In the genomic region with DNA sequence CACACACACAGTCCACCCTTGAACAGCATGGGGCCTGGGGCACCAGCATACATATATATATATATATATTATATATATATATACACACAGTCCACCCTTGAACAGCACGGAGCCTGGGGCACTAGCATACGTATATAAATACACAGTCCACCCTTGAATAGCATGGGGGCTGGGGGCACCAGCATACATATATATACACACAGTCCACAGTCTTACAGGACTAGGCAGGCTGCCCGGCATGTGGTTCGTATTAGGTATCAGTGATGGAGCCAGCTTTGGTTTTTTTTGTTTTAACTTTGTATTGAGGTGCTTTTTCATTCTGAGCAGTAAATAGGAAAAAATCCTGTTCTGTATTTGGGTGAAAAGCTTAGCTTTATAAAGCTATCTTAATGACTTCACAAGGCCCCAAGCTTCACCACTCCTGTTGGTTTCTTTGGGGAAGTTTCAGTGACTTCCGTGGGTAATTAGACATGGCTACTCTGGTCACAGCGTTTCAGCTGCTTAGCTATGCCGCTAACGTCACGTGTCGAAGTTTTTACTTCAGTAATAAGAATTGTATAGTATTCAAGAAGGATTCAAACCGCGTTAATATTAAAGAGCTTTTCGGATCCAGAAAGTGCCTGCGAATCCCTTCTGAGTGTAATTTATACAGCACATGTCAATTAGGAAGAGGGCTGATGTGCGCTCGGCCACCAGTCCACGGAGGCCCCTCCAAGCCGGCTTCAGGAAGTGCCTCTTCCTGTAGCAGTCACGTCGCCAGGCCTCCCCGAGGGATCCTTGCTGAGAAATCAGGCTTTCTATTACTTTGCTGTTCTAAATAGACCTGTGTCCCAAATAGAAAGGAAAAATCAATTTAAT, we compare ENCODE assay signal across 10 cellular contexts.
A peak's percentile ranks its signal among the peaks of the same experiment; 100 is the strongest.
DNase-seq lines count a peak whose midpoint lies in the region; ATAC-seq lines count a peak whose summit lies in the region.
"Had no signal": no experiment of that assay in that cellular context is flagged by ENCODE, and none has a peak within 500 bp of the region (broad histone marks: within the 10 kb centered on the region; RNA-seq: fewer than 3 reads in every experiment).

No MANE protein-coding gene starts in this region.

- no peaks in the 10 kb centered on the region for H3K27me3 ChIP-seq in naive thymus-derived CD4-positive, alpha-beta T cell (ENCODE audit: control insufficient read depth in 2 of 2, insufficient read depth in 2 of 2, low read length in 2 of 2)

- H3K4me3 ChIP-seq in naive thymus-derived CD4-positive, alpha-beta T cell (ENCODE audit: low read length) = no peak overlapping the region
- H3K4me3 ChIP-seq: PC-9 had no signal

- H3K4me1 ChIP-seq in naive thymus-derived CD4-positive, alpha-beta T cell (ENCODE audit: control insufficient read depth in 2 of 2, insufficient read depth in 2 of 2, low read length in 2 of 2) = no peaks in the 10 kb centered on the region

- intact Hi-C loops in naive thymus-derived CD4-positive, alpha-beta T cell (cut with micrococcal nuclease) = no loop called here

- H3K27me3 Mint-ChIP-seq in stimulated activated naive CD8-positive, alpha-beta T cell treated with anti-CD3 and anti-CD28 coated beads, Interleukin-15, Interleukin-2, amounts not matched to agents 100 ng/mL and 50 ng/mL, for 24 hours = no peaks in the 10 kb centered on the region
- no peaks in the 10 kb centered on the region for H3K27me3 Mint-ChIP-seq in stimulated activated naive CD8-positive, alpha-beta T cell treated with anti-CD3 and anti-CD28 coated beads, Interleukin-15, amount 100 ng/mL, for 72 hours
- H3K27me3 Mint-ChIP-seq in naive thymus-derived CD4-positive, alpha-beta T cell = no peaks in the 10 kb centered on the region

- peak overlapping the region; percentile 59 for H3K27ac Mint-ChIP-seq in stimulated activated naive CD8-positive, alpha-beta T cell treated with anti-CD3 and anti-CD28 coated beads, Interleukin-15, Interleukin-2, amounts not matched to agents 100 ng/mL and 50 ng/mL, for 24 hours
- H3K27ac Mint-ChIP-seq in stimulated activated naive CD8-positive, alpha-beta T cell treated with anti-CD3 and anti-CD28 coated beads, Interleukin-15, amount 100 ng/mL, for 72 hours = no peak overlapping the region
- H3K27ac Mint-ChIP-seq in naive thymus-derived CD4-positive, alpha-beta T cell = peak overlapping the region in 7 of 9 donors; percentile 9 to 58 (median 44)

- CTCF ChIA-PET in naive thymus-derived CD4-positive, alpha-beta T cell (lab: Charles Lee) = no interaction called here

- no peak overlapping the region for H3K4me3 Mint-ChIP-seq in stimulated activated naive CD8-positive, alpha-beta T cell treated with anti-CD3 and anti-CD28 coated beads, Interleukin-15, Interleukin-2, amounts not matched to agents 100 ng/mL and 50 ng/mL, for 24 hours
- H3K4me3 Mint-ChIP-seq in stimulated activated naive CD8-positive, alpha-beta T cell treated with anti-CD3 and anti-CD28 coated beads, Interleukin-15, amount 100 ng/mL, for 72 hours = no peak overlapping the region
- H3K4me3 Mint-ChIP-seq in naive thymus-derived CD4-positive, alpha-beta T cell = peak overlapping the region in 4 of 10 donors; percentile 34 to 62 (median 46)

- POLR2A ChIA-PET in naive thymus-derived CD4-positive, alpha-beta T cell (lab: Charles Lee) = no interaction called here

- no peak overlapping the region for H3K27ac ChIP-seq in naive thymus-derived CD4-positive, alpha-beta T cell (ENCODE audit: low read depth, low read length)
- H3K27ac ChIP-seq: PC-9 had no signal

- no peaks in the 10 kb centered on the region for H3K9me3 ChIP-seq in naive thymus-derived CD4-positive, alpha-beta T cell (ENCODE audit: control insufficient read depth in 2 of 3, low read length in 3 of 3)

- H3K36me3 Mint-ChIP-seq in stimulated activated naive CD8-positive, alpha-beta T cell treated with anti-CD3 and anti-CD28 coated beads, Interleukin-15, Interleukin-2, amounts not matched to agents 100 ng/mL and 50 ng/mL, for 24 hours (ENCODE audit: low read depth) = peaks cover 34% of the 10 kb centered on the region
- peaks cover 0 to 28% (median 4%) of the 10 kb centered on the region in 5 donors for H3K36me3 Mint-ChIP-seq in naive thymus-derived CD4-positive, alpha-beta T cell

- H3K4me1 Mint-ChIP-seq in stimulated activated naive CD8-positive, alpha-beta T cell treated with anti-CD3 and anti-CD28 coated beads, Interleukin-15, Interleukin-2, amounts not matched to agents 100 ng/mL and 50 ng/mL, for 24 hours (ENCODE audit: low read depth) = peaks cover 6% of the 10 kb centered on the region
- H3K4me1 Mint-ChIP-seq in stimulated activated naive CD8-positive, alpha-beta T cell treated with anti-CD3 and anti-CD28 coated beads, Interleukin-15, amount 100 ng/mL, for 72 hours = peaks cover 20% of the 10 kb centered on the region
- H3K4me1 Mint-ChIP-seq in naive thymus-derived CD4-positive, alpha-beta T cell = peaks cover 0 to 37% (median 15%) of the 10 kb centered on the region in 7 donors

- H3K36me3 ChIP-seq in naive thymus-derived CD4-positive, alpha-beta T cell (ENCODE audit: control insufficient read depth in 2 of 3, insufficient read depth in 3 of 3, low read length in 3 of 3) = no peaks in the 10 kb centered on the region

- ATAC-seq in stimulated activated naive CD8-positive, alpha-beta T cell treated with anti-CD3 and anti-CD28 coated beads, Interleukin-15, amount 100 ng/mL, for 72 hours = no peak
- ATAC-seq in naive thymus-derived CD4-positive, alpha-beta T cell = peak; percentile 64
- ATAC-seq in GM19328 (IDR thresholded peaks at IDR 0.05; ENCODE audit: unreplicated experiment) = no peak

- DNase-seq in stimulated activated naive CD8-positive, alpha-beta T cell treated with anti-CD3 and anti-CD28 coated beads, Interleukin-15, amount 100 ng/mL, for 72 hours = no peak
- DNase-seq in fibroblast of peridontal ligament (ENCODE audit: extremely low read depth) = peak; percentile 74
- no peak for DNase-seq in naive thymus-derived CD4-positive, alpha-beta T cell
- no peak for DNase-seq in NCI-H2107 (lab: John Stamatoyannopoulos, UW)
- no peak for DNase-seq in stimulated activated CD4-positive, alpha-beta T cell treated with anti-CD3 and anti-CD28 coated beads, Interleukin-4, amount 100 ng/mL, for 4 hours
- DNase-seq in NCI-H524 treated with DMSO at 0.1 percent for 48 hours (lab: John Stamatoyannopoulos, UW) = no peak
- DNase-seq: NCI-H1105 treated with DMSO at 0.1 percent for 48 hours, PC-9 had no signal

- no peaks in the 10 kb centered on the region for H3K9me3 Mint-ChIP-seq in stimulated activated naive CD8-positive, alpha-beta T cell treated with anti-CD3 and anti-CD28 coated beads, Interleukin-15, Interleukin-2, amounts not matched to agents 100 ng/mL and 50 ng/mL, for 24 hours
- no peaks in the 10 kb centered on the region for H3K9me3 Mint-ChIP-seq in stimulated activated naive CD8-positive, alpha-beta T cell treated with anti-CD3 and anti-CD28 coated beads, Interleukin-15, amount 100 ng/mL, for 72 hours
- no peaks in the 10 kb centered on the region for H3K9me3 Mint-ChIP-seq in naive thymus-derived CD4-positive, alpha-beta T cell

Comparison
In these comparisons a context has a peak if more than half of its experiments do, and no peak if none do; other contexts are left out.
1. H3K27ac Mint-ChIP-seq: peak in stimulated activated naive CD8-positive, alpha-beta T cell treated with anti-CD3 and anti-CD28 coated beads, Interleukin-15, Interleukin-2, amounts not matched to agents 100 ng/mL and 50 ng/mL, for 24 hours (single experiment) and naive thymus-derived CD4-positive, alpha-beta T cell (7 of 9); none in stimulated activated naive CD8-positive, alpha-beta T cell treated with anti-CD3 and anti-CD28 coated beads, Interleukin-15, amount 100 ng/mL, for 72 hours (0 of 2).